In genomic region chr5:57054135-57054534, GRCh38 we compare ENCODE assay signal across 23 cellular contexts.
"Had no signal": no experiment of that assay in that cellular context is flagged by ENCODE, and none has a peak within 500 bp of the region (broad histone marks: within the 10 kb centered on the region; RNA-seq: fewer than 3 reads in every experiment).

No MANE protein-coding gene starts in this region.

- ATAC-seq: foreskin keratinocyte; gastroesophageal sphincter; heart left ventricle; left ventricle myocardium superior; lower lobe of right lung; pancreas; sciatic nerve; stimulated activated effector memory CD8-positive, alpha-beta T cell treated with anti-CD3 and anti-CD28 coated beads, Interleukin-12 subunit alpha, Interleukin-12 subunit beta, amount 100 ng/mL, for 72 hours had no signal

- H3K27ac ChIP-seq: coronary artery, esophagus muscularis mucosa, foreskin keratinocyte, gastroesophageal sphincter, heart left ventricle, lower lobe of right lung, neutrophil, pancreas, stomach, thyroid gland had no signal

- H3K4me1 ChIP-seq: esophagus muscularis mucosa, foreskin keratinocyte, gastroesophageal sphincter, heart left ventricle, lower lobe of right lung, pancreas, stomach, thyroid gland had no signal

- H3K9me3 ChIP-seq: esophagus muscularis mucosa, lower lobe of right lung, neutrophil, pancreas, stomach, thyroid gland had no signal

- DNase-seq: dermis blood vessel endothelial cell; effector memory CD4-positive, alpha-beta T cell; foreskin keratinocyte; heart left ventricle; hippocampal formation; islet precursor cell; kidney glomerular epithelial cell; left ventricle myocardium superior; lower lobe of right lung; naive B cell; pancreas; stimulated activated CD4-positive, alpha-beta T cell treated with anti-CD3 and anti-CD28 coated beads, Interleukin-2, amount 100 ng/mL, for 24 hours; stimulated activated CD4-positive, alpha-beta T cell treated with anti-CD3 and anti-CD28 coated beads, Interleukin-4, amount 100 ng/mL, for 24 hours; stimulated activated naive CD4-positive, alpha-beta T cell treated with Interleukin-2 at 50 U/mL for 16 hours; stomach; thyroid gland had no signal

- H3K36me3 ChIP-seq: esophagus muscularis mucosa, gastroesophageal sphincter, heart left ventricle, lower lobe of right lung, neutrophil, pancreas, stomach, thyroid gland had no signal

- H3K27me3 ChIP-seq: esophagus muscularis mucosa, pancreas, thyroid gland had no signal

- FAIRE-seq: endothelial cell of umbilical vein, pancreas had no signal

- H3K4me3 ChIP-seq: coronary artery, esophagus muscularis mucosa, gastroesophageal sphincter, heart left ventricle, lower lobe of right lung, pancreas, stomach, thyroid gland had no signal
